ENCODE assay signal across 8 cellular contexts in the genomic region with DNA sequence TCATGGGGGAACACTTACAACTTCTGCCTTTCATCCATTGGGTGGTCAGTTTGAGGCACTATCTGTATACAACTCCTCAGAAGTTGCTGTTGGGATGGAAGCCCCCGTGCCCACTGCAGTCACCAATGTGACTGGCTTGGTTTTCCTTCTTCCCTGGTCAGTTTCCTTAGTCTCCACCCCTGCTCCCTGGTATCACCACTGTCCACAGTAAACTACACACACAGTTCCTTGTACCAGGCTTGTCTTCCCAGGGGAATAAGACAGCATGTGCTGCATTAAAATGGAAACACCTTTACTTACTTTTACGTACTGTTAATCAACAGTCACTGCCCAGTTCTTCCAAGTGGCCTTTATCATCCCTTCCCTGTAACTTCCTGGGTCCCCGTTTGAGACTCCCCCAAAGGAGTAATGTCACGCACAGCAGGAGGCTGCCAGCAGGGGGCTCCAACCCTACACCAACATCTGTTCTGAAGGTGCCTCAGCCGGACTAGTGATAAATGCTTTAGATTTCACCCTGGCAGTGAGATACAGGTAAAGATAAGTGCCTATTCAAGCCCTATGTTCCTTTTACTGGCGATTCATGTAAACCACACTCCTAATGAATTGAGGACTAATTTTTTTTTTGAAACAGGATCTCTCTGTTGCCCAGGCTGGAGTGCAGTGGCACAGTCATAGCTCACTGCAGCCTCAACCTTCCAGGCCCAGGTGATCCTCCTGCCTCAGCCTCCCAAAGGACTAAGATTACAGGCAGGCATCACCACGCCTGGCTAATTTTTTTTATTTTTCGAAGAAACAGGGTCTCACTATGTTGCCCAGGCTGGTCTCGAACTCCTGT. TPM values are rescaled to one million over a fixed set of nuclear protein-coding genes. Genes with fewer than 3 reads are reported as not detected.
DNase-seq lines count a peak whose midpoint lies in the region; ATAC-seq and TF ChIP-seq lines count a peak whose summit lies in the region.

No MANE protein-coding gene starts in this region.

- no peaks in the 10 kb centered on the region for H3K36me3 ChIP-seq in mammary epithelial cell (ENCODE audit: insufficient read depth, low read length)

- peak overlapping the region; percentile 58 for H2AFZ ChIP-seq in mammary epithelial cell (ENCODE audit: low read depth, low read length)

- H3K4me2 ChIP-seq in mammary epithelial cell (ENCODE audit: insufficient read depth, low read depth, low read length): no peak overlapping the region

- no peaks in the 10 kb centered on the region for H3K4me1 ChIP-seq in mammary epithelial cell (ENCODE audit: insufficient read depth, low read length)

- 43% methylated on average over 7 of the region's 9 CpGs for WGBS in mammary epithelial cell (ENCODE audit: low coverage, missing lambda C conversion rate)

- CTCF ChIA-PET in activated B cell treated with CpG ODN at 0.5 μM for 24 hours (lab: Charles Lee) (interaction anchor here (0.9 to 1.5 kb wide), 2 partner anchors 24 to 64 kb away, joined by 3 to 4 read pairs; no protein-coding TSS in a partner anchor), mammary epithelial cell (lab: Charles Lee; ENCODE audit: low non-redundant PET) (no interaction called here)

- no peaks in the 10 kb centered on the region for H3K27me3 Mint-ChIP-seq in activated B cell treated with CpG ODN at 0.5 μM for 24 hours

- ATAC-seq in activated B cell treated with CpG ODN at 0.5 μM for 24 hours (ENCODE audit: low read depth): peak; percentile 73
- ATAC-seq in HG03520 (IDR thresholded peaks at IDR 0.05; ENCODE audit: unreplicated experiment): no peak

- in situ Hi-C loops in mammary epithelial cell (cut with MboI; ENCODE audit: low sequenced_read_pairs in 2 of 2): no loop called here

- no peaks in the 10 kb centered on the region for H3K27me3 ChIP-seq in mammary epithelial cell (ENCODE audit: insufficient read depth, low read length)

- DNase-seq in NCI-H2107 (lab: John Stamatoyannopoulos, UW) (peak; percentile 1), NCI-H2107 treated with DMSO at 0.1 percent for 48 hours (lab: John Stamatoyannopoulos, UW; ENCODE audit: unreplicated experiment) (no peak), LNCaP clone FGC (ENCODE audit: low read depth) (peak; percentile 30), activated B cell treated with CpG ODN at 0.5 μM for 24 hours (peak; percentile 64), mammary epithelial cell (peak; percentile 47), kidney tubule cell (ENCODE audit: low spot score) (peak; percentile 67)
- DNase-seq in stimulated activated CD4-positive, alpha-beta T cell treated with anti-CD3 and anti-CD28 coated beads, Interleukin-4, amount 100 ng/mL, for 4 hours: peak; percentile 66 to 72

- H4K20me1 ChIP-seq in mammary epithelial cell (ENCODE audit: insufficient read depth, low read length): no peaks in the 10 kb centered on the region

- no peaks in the 10 kb centered on the region for H3K36me3 Mint-ChIP-seq in activated B cell treated with CpG ODN at 0.5 μM for 24 hours (ENCODE audit: low read depth)

- intact Hi-C loops in activated B cell treated with CpG ODN at 0.5 μM for 24 hours (cut with micrococcal nuclease): loop anchor here (1.0 to 2.0 kb wide), 6 partner anchors 17 to 272 kb away; no protein-coding TSS in a partner anchor
- intact Hi-C loops in mammary epithelial cell (cut with micrococcal nuclease): loop anchor here (1.0 to 10.0 kb wide), 5 partner anchors 65 to 449 kb away; no protein-coding TSS in a partner anchor

- dilution Hi-C loops in mammary epithelial cell (cut with HindIII; ENCODE audit: low sequenced_read_pairs): no loop called here

- POLR2A ChIA-PET in activated B cell treated with CpG ODN at 0.5 μM for 24 hours (lab: Charles Lee): no interaction called here

- H3K4me3 ChIP-seq in LNCaP clone FGC (ENCODE audit: low read depth, low read length) (no peak overlapping the region), mammary epithelial cell (replicated peaks in 1 of 3; ENCODE audit: insufficient read depth in 1 of 3, low read depth in 2 of 3, low read length in 3 of 3) (no peak overlapping the region)

- H3K9ac ChIP-seq in mammary epithelial cell (ENCODE audit: insufficient read depth, low read length): no peak overlapping the region

- peaks cover 39% of the 10 kb centered on the region for H3K4me1 Mint-ChIP-seq in activated B cell treated with CpG ODN at 0.5 μM for 24 hours

- peak overlapping the region; percentile 83 for H3K27ac Mint-ChIP-seq in activated B cell treated with CpG ODN at 0.5 μM for 24 hours

- no peaks in the 10 kb centered on the region for H3K9me3 ChIP-seq in mammary epithelial cell (replicated peaks; ENCODE audit: insufficient read depth, low read length)

- no TSS peak for BruUV-seq in mammary epithelial cell (replicated peaks; lab: Mats Ljungman, UMichigan)

- TF ChIP-seq CTCF in LNCaP clone FGC (IDR thresholded peaks at IDR 0.05; ENCODE audit: control insufficient read depth, extremely low read depth, insufficient read depth) (peak; percentile 75), activated B cell treated with CpG ODN at 0.5 μM for 24 hours (IDR thresholded peaks at IDR 0.05) (peak; percentile 68), mammary epithelial cell (conservative IDR thresholded peaks at IDR 0.05 in 1 of 2, IDR thresholded peaks at IDR 0.05 in 1 of 2; ENCODE audit: extremely low read depth in 1 of 2, insufficient read depth in 1 of 2, low read depth in 1 of 2, low read length in 2 of 2) (peak; percentile 86 to 91)

- H3K27ac ChIP-seq in mammary epithelial cell (ENCODE audit: insufficient read depth, low read depth, low read length): no peak overlapping the region

- no peaks in the 10 kb centered on the region for H3K9me3 Mint-ChIP-seq in activated B cell treated with CpG ODN at 0.5 μM for 24 hours

- H3K4me3 Mint-ChIP-seq in activated B cell treated with CpG ODN at 0.5 μM for 24 hours: peak overlapping the region; percentile 53

- no peaks in the 10 kb centered on the region for H3K79me2 ChIP-seq in mammary epithelial cell (ENCODE audit: insufficient read depth, low read length)

RNA-seq across cellular contexts. Expression of gene PIK3AP1, which starts 45.3 kb away (rescaled TPM):
- total RNA-seq in activated B cell treated with CpG ODN at 0.5 μM for 24 hours (156 and 157 TPM in 2 replicates), mammary epithelial cell (under 1 TPM in 1 of 2 donors, not detected in 1; 0.50 TPM)
- not detected for polyA plus RNA-seq in mammary epithelial cell
- polyA minus RNA-seq in mammary epithelial cell: not detected

Comparison
In these comparisons a context has a peak if more than half of its experiments do, and no peak if none do; other contexts are left out.
1. RNA of gene PIK3AP1, which starts 45.3 kb away (total RNA-seq): 156 to 157 TPM in activated B cell treated with CpG ODN at 0.5 μM for 24 hours; 0.50 TPM in mammary epithelial cell; every median in the first group is over 100 times any median in the second.
2. Peak in every context shown above with its lines, with median percentiles within 50 percentile points of each other: CTCF ChIP-seq.